Comparison of ENCODE assay signal across 1 cellular context in genomic region chr16:75482434-75483205, GRCh38.
TF ChIP-seq lines count a peak whose summit lies in the region.

No MANE protein-coding gene starts in this region.

TF ChIP-seq in SK-N-SH treated with all-trans-retinoic acid at 6 μM for 48 hours, 23 proteins besides CTCF, POLR2A, EP300 and RAD21 (continued from another document):
- no peak for TF ChIP-seq PATZ1 (CRISPR knock-in tag; IDR thresholded peaks at IDR 0.05; ENCODE audit: borderline replicate concordance)
- no peak for TF ChIP-seq ARNTL (CRISPR knock-in tag; IDR thresholded peaks at IDR 0.05; ENCODE audit: borderline replicate concordance, low read depth)
- no peak for TF ChIP-seq ZC3H10 (CRISPR knock-in tag; IDR thresholded peaks at IDR 0.05)
- TF ChIP-seq CSRNP3 (CRISPR knock-in tag; IDR thresholded peaks at IDR 0.05) = no peak
- TF ChIP-seq OSR1 (CRISPR knock-in tag; IDR thresholded peaks at IDR 0.05) = no peak
- TF ChIP-seq ZNF70 (CRISPR knock-in tag; IDR thresholded peaks at IDR 0.05) = no peak
- no peak for TF ChIP-seq TCF4 (CRISPR knock-in tag; IDR thresholded peaks at IDR 0.05; ENCODE audit: borderline replicate concordance)
- TF ChIP-seq SNAI2 (CRISPR knock-in tag; IDR thresholded peaks at IDR 0.05) = no peak
- no peak for TF ChIP-seq ZFP30 (CRISPR knock-in tag; IDR thresholded peaks at IDR 0.05)
- no peak for TF ChIP-seq TSHZ2 (CRISPR knock-in tag; IDR thresholded peaks at IDR 0.05)
- no peak for TF ChIP-seq RARB (CRISPR knock-in tag; IDR thresholded peaks at IDR 0.05)
- no peak for TF ChIP-seq PPARA (CRISPR knock-in tag; IDR thresholded peaks at IDR 0.05; ENCODE audit: borderline replicate concordance)
- TF ChIP-seq CSDC2 (CRISPR knock-in tag; IDR thresholded peaks at IDR 0.05) = no peak
- TF ChIP-seq ZFP3 (CRISPR knock-in tag; IDR thresholded peaks at IDR 0.05) = no peak
- no peak for TF ChIP-seq ISL1 (CRISPR knock-in tag; IDR thresholded peaks at IDR 0.05)
- TF ChIP-seq ZNF8 (CRISPR knock-in tag; IDR thresholded peaks at IDR 0.05) = no peak
- TF ChIP-seq GLIS3 (CRISPR knock-in tag; IDR thresholded peaks at IDR 0.05) = no peak
- no peak for TF ChIP-seq ZNF565 (CRISPR knock-in tag; conservative IDR thresholded peaks at IDR 0.05; ENCODE audit: low read depth)
- no peak for TF ChIP-seq BACH2 (CRISPR knock-in tag; IDR thresholded peaks at IDR 0.05; ENCODE audit: borderline replicate concordance)
